Comparison of ENCODE assay signal across 30 cellular contexts in the genomic region with DNA sequence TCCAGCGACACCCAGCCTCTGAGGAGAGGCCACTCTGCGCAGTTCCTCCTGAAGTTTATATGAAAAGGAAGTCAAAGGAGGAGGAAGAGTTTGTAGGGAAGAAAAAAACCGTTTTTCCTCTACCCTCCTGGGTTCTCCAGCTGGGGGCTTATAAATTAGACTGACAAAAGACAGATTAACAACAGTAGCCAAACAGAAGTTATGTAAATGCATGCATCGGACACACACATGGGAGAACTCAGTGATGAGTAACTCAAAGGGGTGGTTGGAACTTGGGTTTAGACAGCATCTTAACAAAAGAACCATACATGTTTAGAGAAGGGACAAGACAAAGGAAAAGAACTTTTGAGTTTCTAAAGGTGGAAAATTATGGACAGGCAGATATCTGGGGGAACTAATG.
"Had no signal": no experiment of that assay in that cellular context is flagged by ENCODE, and none has a peak within 500 bp of the region (broad histone marks: within the 10 kb centered on the region; RNA-seq: fewer than 3 reads in every experiment).

No MANE protein-coding gene starts in this region.

- DNase-seq: activated CD4-positive, alpha-beta memory T cell treated with anti-CD3 and anti-CD28 coated beads, Interleukin-2, amount 10 ng/mL, durations not matched to agents 7 days and 5 days; activated CD4-positive, alpha-beta T cell treated with anti-CD3 and anti-CD28 coated beads for 1 hour; activated CD4-positive, alpha-beta T cell treated with anti-CD3 and anti-CD28 coated beads for 4 hours; activated CD4-positive, alpha-beta T cell treated with anti-CD3 and anti-CD28 coated beads, Interleukin-2, amount 10 ng/mL, durations not matched to agents 7 days and 5 days; activated CD4-positive, alpha-beta T cell treated with anti-CD3 and anti-CD28 coated beads, Interleukin-2, amount 50 U/mL, for 4 hours; activated CD8-positive, alpha-beta memory T cell treated with anti-CD3 and anti-CD28 coated beads, Interleukin-2, amount 50 U/mL, for 48 hours; activated effector memory CD4-positive, alpha-beta T cell treated with Interleukin-2 at 50 U/mL for 16 hours; activated gamma-delta T cell treated with Interleukin-2 at 50 U/mL for 16 hours; activated naive CD4-positive, alpha-beta T cell treated with anti-CD3 and anti-CD28 coated beads, Interleukin-2, amount 50 U/mL, for 16 hours; activated naive CD4-positive, alpha-beta T cell treated with Interleukin-2 at 50 U/mL for 16 hours; activated T-cell treated with anti-CD3 and anti-CD28 coated beads for 4 hours; activated T-cell treated with anti-CD3 and anti-CD28 coated beads, Interleukin-2, amount 50 U/mL, for 4 hours; amniotic stem cell; anterior cingulate cortex; brain microvascular endothelial cell; effector CD8-positive, alpha-beta T cell; esophagus squamous epithelium; head of caudate nucleus; T-helper 2 cell had no signal

- H3K27ac ChIP-seq: brain microvascular endothelial cell, coronary artery, epithelial cell of prostate, esophagus squamous epithelium had no signal

- H3K9me3 Mint-ChIP-seq: central memory CD8-positive, alpha-beta T cell had no signal

- H3K4me1 Mint-ChIP-seq: activated CD4-positive, alpha-beta memory T cell treated with anti-CD3 and anti-CD28 coated beads, Interleukin-2, amount 10 ng/mL, durations not matched to agents 7 days and 5 days; activated CD4-positive, alpha-beta T cell treated with anti-CD3 and anti-CD28 coated beads, Interleukin-2, amount 10 ng/mL, durations not matched to agents 7 days and 5 days; activated T-helper 17 cell treated with anti-CD3 and anti-CD28 coated beads, Interleukin-2, amount 50 U/mL, for 72 hours; central memory CD8-positive, alpha-beta T cell had no signal

- H3K27me3 ChIP-seq: brain microvascular endothelial cell, esophagus squamous epithelium had no signal

- H3K27me3 Mint-ChIP-seq: dendritic cell treated with granulocyte-macrophage colony-stimulating factor and Interleukin-4, amounts not matched to agents 40 ng/mL and 50 ng/mL, for 4 days had no signal

- H3K4me3 ChIP-seq: coronary artery, esophagus squamous epithelium had no signal

- H3K36me3 Mint-ChIP-seq: activated naive CD8-positive, alpha-beta T cell had no signal

- H3K36me3 ChIP-seq: brain microvascular endothelial cell, esophagus squamous epithelium had no signal

- FAIRE-seq: astrocyte, bronchial epithelial cell, endometrium, endothelial cell of umbilical vein, frontal cortex had no signal

- H3K4me3 Mint-ChIP-seq: activated CD4-positive, alpha-beta memory T cell treated with anti-CD3 and anti-CD28 coated beads, Interleukin-2, amount 10 ng/mL, durations not matched to agents 7 days and 5 days; activated CD4-positive, alpha-beta T cell treated with anti-CD3 and anti-CD28 coated beads, Interleukin-2, amount 10 ng/mL, durations not matched to agents 7 days and 5 days; activated naive CD8-positive, alpha-beta T cell; activated T-cell treated with anti-CD3 and anti-CD28 coated beads, Interleukin-2, amount 50 U/mL, for 4 hours; activated T-helper 17 cell treated with anti-CD3 and anti-CD28 coated beads, Interleukin-2, amount 50 U/mL, for 72 hours; central memory CD8-positive, alpha-beta T cell; dendritic cell treated with granulocyte-macrophage colony-stimulating factor and Interleukin-4, amounts not matched to agents 40 ng/mL and 50 ng/mL, for 4 days had no signal

- ATAC-seq: activated T-cell treated with anti-CD3 and anti-CD28 coated beads, Interleukin-2, amount 50 U/mL, for 4 hours; activated T-helper 17 cell treated with anti-CD3 and anti-CD28 coated beads, Interleukin-2, amount 50 U/mL, for 72 hours had no signal

- H3K27ac Mint-ChIP-seq: activated CD4-positive, alpha-beta memory T cell treated with anti-CD3 and anti-CD28 coated beads, Interleukin-2, amount 10 ng/mL, durations not matched to agents 7 days and 5 days; activated CD4-positive, alpha-beta T cell treated with anti-CD3 and anti-CD28 coated beads, Interleukin-2, amount 10 ng/mL, durations not matched to agents 7 days and 5 days; activated naive CD8-positive, alpha-beta T cell; activated T-helper 17 cell treated with anti-CD3 and anti-CD28 coated beads, Interleukin-2, amount 50 U/mL, for 72 hours; dendritic cell treated with granulocyte-macrophage colony-stimulating factor and Interleukin-4, amounts not matched to agents 40 ng/mL and 50 ng/mL, for 4 days had no signal
